In the genomic region with DNA sequence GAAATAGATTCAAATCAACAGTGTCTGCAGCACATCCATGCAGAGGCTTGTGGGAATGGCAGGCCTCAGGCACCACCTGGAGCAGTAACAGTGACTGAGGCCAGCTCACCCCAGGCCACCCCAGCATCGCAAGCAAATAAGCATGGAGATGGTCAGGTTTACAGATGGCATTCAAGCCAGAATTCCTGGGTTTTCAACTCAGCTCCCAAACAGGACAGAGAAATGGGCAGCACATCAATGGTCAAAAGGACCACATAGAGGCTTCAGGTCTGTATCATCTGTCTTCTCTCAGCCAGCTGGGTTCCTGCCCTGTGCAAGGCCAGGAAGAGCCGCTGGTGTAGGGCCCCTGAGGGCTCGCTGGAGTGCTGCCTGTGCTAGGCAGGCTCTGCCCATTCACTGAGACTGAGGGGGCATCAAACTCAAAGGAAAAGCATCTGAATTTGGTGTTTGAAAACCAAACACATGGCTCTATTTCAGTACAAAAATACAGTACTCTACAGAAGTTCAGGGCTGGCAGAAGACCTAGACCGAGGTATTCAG, we compare ENCODE assay signal across 17 cellular contexts.
DNase-seq lines count a peak whose midpoint lies in the region; ATAC-seq and TF ChIP-seq lines count a peak whose summit lies in the region.
"Had no signal": no experiment of that assay in that cellular context is flagged by ENCODE, and none has a peak within 500 bp of the region (broad histone marks: within the 10 kb centered on the region; RNA-seq: fewer than 3 reads in every experiment).

No MANE protein-coding gene starts in this region.

- 83% methylated on average over 4 of the region's 4 CpGs for WGBS in thymus

- H3K36me3 ChIP-seq in thymus (ENCODE audit: control insufficient read depth, insufficient read depth): peaks cover 40% of the 10 kb centered on the region

- no peaks in the 10 kb centered on the region for H3K27me3 ChIP-seq in dorsolateral prefrontal cortex
- H3K27me3 ChIP-seq in thymus (ENCODE audit: control insufficient read depth, insufficient read depth): no peaks in the 10 kb centered on the region
- H3K27me3 ChIP-seq: heart left ventricle, SJSA1 had no signal

- no peak for TF ChIP-seq CTCF in dorsolateral prefrontal cortex (IDR thresholded peaks at IDR 0.05 in 54 of 56, conservative IDR thresholded peaks at IDR 0.05 in 2 of 56; ENCODE audit: low read depth in 1 of 56, partially characterized antibody in 56 of 56)

- H3K9me3 ChIP-seq in thymus (ENCODE audit: control insufficient read depth): no peaks in the 10 kb centered on the region
- H3K9me3 ChIP-seq: heart left ventricle, SJSA1 had no signal

- intact Hi-C loops in Right ventricle myocardium inferior (cut with DNase I): no loop called here
- intact Hi-C loops in left cardiac atrium (cut with DNase I): no loop called here
- intact Hi-C loops in dorsolateral prefrontal cortex (cut with DNase I): no loop called here

- H3K4me1 ChIP-seq in thymus (ENCODE audit: control insufficient read depth, insufficient read depth, low read length): peaks cover 11% of the 10 kb centered on the region
- H3K4me1 ChIP-seq: SJSA1 had no signal

- ATAC-seq in Right ventricle myocardium inferior (peak; percentile 21), left cardiac atrium (no peak), HG03565 (IDR thresholded peaks at IDR 0.05; ENCODE audit: unreplicated experiment) (no peak)

- DNase-seq in Right ventricle myocardium inferior (ENCODE audit: missing footprints): no peak
- no peak for DNase-seq in left cardiac atrium
- peak; percentile 16 for DNase-seq in RPMI7951 (ENCODE audit: low read depth)
- DNase-seq in dorsolateral prefrontal cortex: peak in 1 of 10 donors; percentile 79
- no peak for DNase-seq in NCI-H146 (lab: John Stamatoyannopoulos, UW)
- DNase-seq in OCI-M1 (lab: John Stamatoyannopoulos, UW): no peak
- DNase-seq: activated CD4-positive, CD25-positive, alpha-beta regulatory T cell treated with anti-CD3 and anti-CD28 coated beads, Interleukin-2, amount 50 U/mL, for 72 hours; activated effector memory CD4-positive, alpha-beta T cell treated with anti-CD3 and anti-CD28 coated beads, Interleukin-2, amount 50 U/mL, for 16 hours; anterior cingulate cortex; heart left ventricle; KG1; NCI-H1105; NCI-H510A; T-helper 9 cell had no signal

- peak overlapping the region in 47 of 59 donors; percentile 2 to 91 (median 53) for H3K27ac ChIP-seq in dorsolateral prefrontal cortex
- H3K27ac ChIP-seq in thymus (ENCODE audit: low read depth): peak overlapping the region; percentile 18
- H3K27ac ChIP-seq: heart left ventricle, SJSA1 had no signal

- H3K4me3 ChIP-seq in dorsolateral prefrontal cortex (no peak overlapping the region), thymus (ENCODE audit: low read length) (no peak overlapping the region)
- H3K4me3 ChIP-seq: heart left ventricle, SJSA1 had no signal
